In the genomic region with DNA sequence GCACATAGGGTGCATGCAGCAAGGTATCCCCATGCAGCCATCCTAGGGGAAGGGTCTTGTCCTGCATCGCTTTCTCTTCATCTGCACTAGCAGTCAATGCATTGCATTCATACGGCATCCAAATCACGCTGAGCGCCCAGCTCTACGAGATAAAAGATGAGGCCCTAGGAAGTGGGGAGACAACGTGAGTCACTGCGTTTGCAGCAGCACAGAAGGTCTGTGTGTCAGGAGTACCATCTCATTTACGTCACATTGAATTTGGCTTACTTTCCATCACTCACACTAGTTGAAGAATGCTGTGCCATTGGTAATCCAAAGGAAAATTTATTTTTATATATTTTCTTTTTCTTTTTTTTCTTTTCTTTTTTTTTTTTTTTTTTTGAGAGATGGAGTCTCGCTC, we compare ENCODE assay signal across 12 cellular contexts. TPM values are rescaled to one million over a fixed set of nuclear protein-coding genes. Genes with fewer than 3 reads are reported as not detected.
"Had no signal": no experiment of that assay in that cellular context is flagged by ENCODE, and none has a peak within 500 bp of the region (broad histone marks: within the 10 kb centered on the region; RNA-seq: fewer than 3 reads in every experiment).

No MANE protein-coding gene starts in this region.

- H3K27ac ChIP-seq: body of pancreas, lower lobe of right lung, right lobe of liver, suprapubic skin had no signal

- H3K27me3 ChIP-seq: body of pancreas, right lobe of liver had no signal

- H3K36me3 ChIP-seq: lower lobe of right lung, right lobe of liver, suprapubic skin had no signal

- DNase-seq: activated CD4-positive, alpha-beta T cell treated with anti-CD3 and anti-CD28 coated beads for 1 hour; activated CD4-positive, alpha-beta T cell treated with anti-CD3 and anti-CD28 coated beads, Interleukin-2, amount 50 U/mL, for 48 hours; activated naive CD4-positive, alpha-beta T cell treated with anti-CD3 and anti-CD28 coated beads, Interleukin-2, amount 50 U/mL, for 16 hours; body of pancreas; effector memory CD4-positive, alpha-beta T cell; left colon; lower lobe of right lung; right lobe of liver; trophoblast cell had no signal

- H3K9me3 ChIP-seq: body of pancreas, lower lobe of right lung, right lobe of liver, suprapubic skin had no signal

- H3K4me3 ChIP-seq: body of pancreas, lower lobe of right lung, right lobe of liver, suprapubic skin had no signal

- ATAC-seq: body of pancreas had no signal

RNA-seq across cellular contexts. Expression of gene ST14, which starts 2.5 kb away (rescaled TPM):
- total RNA-seq: osteocyte had no signal
- polyA plus RNA-seq: neural cell had no signal
